Comparison of ENCODE assay signal across 11 cellular contexts in the genomic region with DNA sequence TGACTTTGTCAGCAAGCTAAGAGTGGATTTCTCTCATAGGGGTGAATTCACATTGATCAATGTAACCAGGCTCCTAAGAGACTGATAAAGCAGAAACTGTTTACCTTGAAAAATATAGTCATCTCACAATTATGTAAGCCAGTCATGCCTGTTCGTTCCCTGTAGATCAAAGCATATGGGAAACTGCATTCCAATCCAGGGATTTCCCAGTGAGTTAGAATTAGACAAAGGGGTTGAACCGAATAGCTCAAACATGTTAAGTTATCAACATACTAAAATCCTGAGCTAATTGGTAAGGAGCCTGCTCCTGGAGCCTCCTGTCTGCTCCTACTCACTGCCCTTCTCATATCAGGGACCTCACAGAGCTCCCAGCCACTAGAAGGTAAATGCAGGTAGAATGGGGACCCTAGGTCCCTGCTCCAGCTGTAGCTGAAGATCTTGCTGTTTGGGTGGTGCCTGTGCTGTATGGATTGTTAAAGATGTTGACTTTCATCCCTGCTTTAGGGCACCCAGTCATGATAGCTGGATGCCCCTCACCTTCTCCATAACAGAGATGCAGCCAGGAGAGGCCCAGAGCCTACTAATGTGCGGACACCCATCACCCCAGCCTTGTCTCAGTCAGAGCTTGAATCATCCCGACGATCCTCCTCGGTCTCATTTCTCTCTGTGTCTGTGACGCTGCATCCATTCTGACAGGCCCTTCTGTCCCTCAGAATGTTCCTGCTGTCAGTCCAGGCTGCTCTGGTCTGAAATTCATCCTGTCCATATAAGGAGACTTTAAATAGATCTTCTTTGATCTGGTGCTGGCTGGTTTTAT.
DNase-seq lines count a peak whose midpoint lies in the region; ATAC-seq and TF ChIP-seq lines count a peak whose summit lies in the region.
"Had no signal": no experiment of that assay in that cellular context is flagged by ENCODE, and none has a peak within 500 bp of the region (broad histone marks: within the 10 kb centered on the region; RNA-seq: fewer than 3 reads in every experiment).

No MANE protein-coding gene starts in this region.

- H3K4me1 Mint-ChIP-seq in HFFc6 (ENCODE audit: low read depth): peaks cover 68% of the 10 kb centered on the region

- H3K4me3 ChIP-seq in AG10803 (ENCODE audit: low read length): no peak overlapping the region
- H3K4me3 ChIP-seq in adipocyte (ENCODE audit: low read length): no peak overlapping the region
- no peak overlapping the region for H3K4me3 ChIP-seq in uterus

- intact Hi-C loops in uterus (cut with DNase I; ENCODE audit: low total_unique reads): no loop called here

- no peak for TF ChIP-seq POLR2A in uterus (IDR thresholded peaks at IDR 0.05)

- ATAC-seq in HG03521 (IDR thresholded peaks at IDR 0.05; ENCODE audit: unreplicated experiment): no peak
- no peak for ATAC-seq in GM19467 (IDR thresholded peaks at IDR 0.05; ENCODE audit: unreplicated experiment)

- H3K27me3 ChIP-seq in adipocyte (replicated peaks; ENCODE audit: control insufficient read depth, insufficient read depth, low read length) (no peaks in the 10 kb centered on the region), uterus (no peaks in the 10 kb centered on the region)

- peak overlapping the region; percentile 43 for H3K4me3 Mint-ChIP-seq in HFFc6

- TF ChIP-seq CTCF in AG10803 (conservative IDR thresholded peaks at IDR 0.05; ENCODE audit: low read length) (no peak), HFFc6 (IDR thresholded peaks at IDR 0.05) (no peak), uterus (IDR thresholded peaks at IDR 0.05) (no peak)

- DNase-seq in AG10803 (ENCODE audit: low read depth) (peak; percentile 31), HFFc6 (peak; percentile 55), adipocyte (ENCODE audit: low read depth) (peak; percentile 11), kidney tubule cell (ENCODE audit: low spot score) (peak; percentile 76), uterus (no peak), midbrain (lab: John Stamatoyannopoulos, UW) (no peak)
- DNase-seq: activated CD8-positive, alpha-beta memory T cell treated with anti-CD3 and anti-CD28 coated beads, Interleukin-2, amount 50 U/mL, for 48 hours; NCI-H1048; SIG-M5 had no signal

- no peaks in the 10 kb centered on the region for H3K9me3 Mint-ChIP-seq in HFFc6

- no peaks in the 10 kb centered on the region for H3K9me3 ChIP-seq in adipocyte (ENCODE audit: control insufficient read depth, low read length)
- no peaks in the 10 kb centered on the region for H3K9me3 ChIP-seq in uterus

- no peaks in the 10 kb centered on the region; the same call in none of the 2 replicates for H3K27me3 Mint-ChIP-seq in HFFc6 (ENCODE audit: insufficient read depth)

- no peak overlapping the region for H3K27ac ChIP-seq in uterus

- peak overlapping the region; percentile 81 for H3K27ac Mint-ChIP-seq in HFFc6

- H3K36me3 ChIP-seq in adipocyte (ENCODE audit: control insufficient read depth, insufficient read depth, low read length, severe bottlenecking) (no peaks in the 10 kb centered on the region), uterus (no peaks in the 10 kb centered on the region)

- H3K4me1 ChIP-seq in adipocyte (ENCODE audit: control insufficient read depth, insufficient read depth, low read length): peaks cover 31% of the 10 kb centered on the region
- no peaks in the 10 kb centered on the region for H3K4me1 ChIP-seq in uterus

- no peaks in the 10 kb centered on the region for H3K36me3 Mint-ChIP-seq in HFFc6 (ENCODE audit: low read depth)

- H3K9ac ChIP-seq in adipocyte (ENCODE audit: low read length): no peak overlapping the region

Comparison
In these comparisons a context has a peak if more than half of its experiments do, and no peak if none do; other contexts are left out.
1. DNase-seq: peak in AG10803 (single experiment), HFFc6 (single experiment), adipocyte (single experiment) and kidney tubule cell (single experiment); none in uterus (0 of 2) and midbrain (single experiment).